1 cellular context compared by ENCODE assay signal in genomic region chr6:15267221-15267620, GRCh38.
A peak's percentile ranks its signal among the peaks of the same experiment; 100 is the strongest.
TF ChIP-seq lines count a peak whose summit lies in the region.

No MANE protein-coding gene starts in this region.

TF ChIP-seq in K562, 482 proteins besides CTCF, POLR2A, EP300 and RAD21:
- 0 out of 2 replicates have a peak, but pooled peaks have one; percentile 4 for TF ChIP-seq MBD2 (IDR thresholded peaks at IDR 0.05; ENCODE audit: borderline replicate concordance, low read depth)
- 0 out of 2 replicates have a peak, but pooled peaks have one; percentile 3 for TF ChIP-seq CBFA2T2 (conservative IDR thresholded peaks at IDR 0.05)
- TF ChIP-seq PHF21A (IDR thresholded peaks at IDR 0.05; ENCODE audit: borderline replicate concordance, low read depth), result no peak
- 0 out of 4 replicates have a peak, but pooled peaks of 1 of the 2 experiments have one; percentile 37 for TF ChIP-seq RCOR1 (IDR thresholded peaks at IDR 0.05; ENCODE audit: borderline replicate concordance in 1 of 2, low read depth in 2 of 2, low read length in 2 of 2)
- TF ChIP-seq JUND (IDR thresholded peaks at IDR 0.05; ENCODE audit: borderline replicate concordance, low read depth, low read length), result 0 out of 2 replicates have a peak, but pooled peaks have one; percentile 42
- TF ChIP-seq JUND (tag; IDR thresholded peaks at IDR 0.05; ENCODE audit: borderline replicate concordance, low read depth, low read length), result no peak
- no peak for TF ChIP-seq KAT7 (CRISPR knock-in tag; IDR thresholded peaks at IDR 0.05; ENCODE audit: borderline replicate concordance)
